In the genomic region with DNA sequence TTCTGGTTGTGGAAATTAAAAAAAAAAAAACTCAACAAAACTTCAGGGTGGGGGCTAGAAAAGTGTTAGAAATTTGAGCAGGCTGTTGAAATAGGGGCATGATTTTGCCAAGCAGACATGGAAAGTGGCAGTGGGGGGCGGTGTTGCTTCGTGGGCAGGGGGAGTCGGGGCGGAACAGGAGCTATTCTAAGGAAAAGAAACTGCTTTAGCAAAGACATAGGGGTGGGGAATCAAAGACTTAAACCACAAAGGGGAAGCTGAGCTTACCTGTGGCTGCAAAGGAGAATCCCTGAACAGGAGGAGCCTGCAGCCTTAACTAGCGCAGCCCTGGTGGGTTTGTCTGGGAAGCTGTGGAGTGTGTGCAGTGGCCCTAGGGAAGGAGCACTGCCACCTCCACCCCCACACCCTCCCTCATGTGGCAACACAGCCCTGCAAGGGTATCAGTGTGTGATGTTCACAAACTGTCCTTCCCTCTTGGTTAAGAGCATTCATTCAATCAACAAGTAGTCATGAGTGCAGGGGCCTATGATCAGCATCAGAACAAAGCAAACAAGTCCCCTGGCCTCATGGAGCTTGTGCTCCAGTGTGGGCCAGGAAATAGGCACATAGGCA, we compare ENCODE assay signal across 1 cellular context.
TF ChIP-seq lines count a peak whose summit lies in the region.

No MANE protein-coding gene starts in this region.

TF ChIP-seq in GM23338, 12 proteins besides CTCF, POLR2A, EP300 and RAD21:
- TF ChIP-seq NANOG (IDR thresholded peaks at IDR 0.05; ENCODE audit: borderline replicate concordance): no peak
- TF ChIP-seq, protein P1, sequence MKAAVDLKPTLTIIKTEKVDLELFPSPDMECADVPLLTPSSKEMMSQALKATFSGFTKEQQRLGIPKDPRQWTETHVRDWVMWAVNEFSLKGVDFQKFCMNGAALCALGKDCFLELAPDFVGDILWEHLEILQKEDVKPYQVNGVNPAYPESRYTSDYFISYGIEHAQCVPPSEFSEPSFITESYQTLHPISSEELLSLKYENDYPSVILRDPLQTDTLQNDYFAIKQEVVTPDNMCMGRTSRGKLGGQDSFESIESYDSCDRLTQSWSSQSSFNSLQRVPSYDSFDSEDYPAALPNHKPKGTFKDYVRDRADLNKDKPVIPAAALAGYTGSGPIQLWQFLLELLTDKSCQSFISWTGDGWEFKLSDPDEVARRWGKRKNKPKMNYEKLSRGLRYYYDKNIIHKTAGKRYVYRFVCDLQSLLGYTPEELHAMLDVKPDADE (IDR thresholded peaks at IDR 0.05): no peak
- TF ChIP-seq ZNF331 (CRISPR knock-in tag; IDR thresholded peaks at IDR 0.05; ENCODE audit: low read depth): no peak
- TF ChIP-seq JUNB (IDR thresholded peaks at IDR 0.05; ENCODE audit: unreplicated experiment): no peak
- TF ChIP-seq STAT1 (IDR thresholded peaks at IDR 0.05; ENCODE audit: unreplicated experiment): no peak
- TF ChIP-seq ZNF462 (CRISPR knock-in tag; IDR thresholded peaks at IDR 0.05): no peak
- no peak for TF ChIP-seq EZH2phosphoT487 (IDR thresholded peaks at IDR 0.05; ENCODE audit: unreplicated experiment)
- no peak for TF ChIP-seq ZNF114 (CRISPR knock-in tag; IDR thresholded peaks at IDR 0.05)
- no peak for TF ChIP-seq POLR2AphosphoS5 (IDR thresholded peaks at IDR 0.05; ENCODE audit: low read depth)
- no peak for TF ChIP-seq CREB1 (CRISPR knock-in tag; IDR thresholded peaks at IDR 0.05; ENCODE audit: low read depth)
- no peak for TF ChIP-seq EZH2 (IDR thresholded peaks at IDR 0.05; ENCODE audit: low read depth, unreplicated experiment)
